In the genomic region with DNA sequence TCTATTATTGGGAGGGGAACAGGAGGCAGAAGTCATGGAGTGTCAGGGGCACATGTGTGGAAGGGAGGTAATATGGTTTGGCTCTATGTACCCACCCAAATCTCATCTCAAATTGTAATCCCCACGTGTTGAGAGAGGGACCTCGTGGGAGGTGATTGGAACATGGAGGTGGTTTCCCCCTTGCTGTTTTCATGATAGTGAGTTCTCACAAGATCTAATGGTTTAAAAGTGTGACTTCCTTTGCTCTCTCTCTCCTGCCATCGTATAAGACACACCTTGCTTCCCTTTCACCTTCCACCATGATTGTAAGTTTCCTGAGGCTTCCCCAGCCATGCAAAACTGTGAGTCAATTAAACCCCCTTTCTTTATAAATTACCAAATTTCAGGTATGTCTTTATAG, we compare ENCODE assay signal across 1 cellular context.
A peak's percentile ranks its signal among the peaks of the same experiment; 100 is the strongest.
TF ChIP-seq lines count a peak whose summit lies in the region.

No MANE protein-coding gene starts in this region.

TF ChIP-seq in HepG2, 621 proteins besides CTCF, POLR2A, EP300 and RAD21:
- TF ChIP-seq MNT (IDR thresholded peaks at IDR 0.05) (peak; percentile 43), FUBP1 (CRISPR knock-in tag; IDR thresholded peaks at IDR 0.05; ENCODE audit: borderline replicate concordance) (no peak)
TF ChIP-seq in HepG2: peak in this region for 1.
